ENCODE assay signal across 18 cellular contexts in the genomic region with DNA sequence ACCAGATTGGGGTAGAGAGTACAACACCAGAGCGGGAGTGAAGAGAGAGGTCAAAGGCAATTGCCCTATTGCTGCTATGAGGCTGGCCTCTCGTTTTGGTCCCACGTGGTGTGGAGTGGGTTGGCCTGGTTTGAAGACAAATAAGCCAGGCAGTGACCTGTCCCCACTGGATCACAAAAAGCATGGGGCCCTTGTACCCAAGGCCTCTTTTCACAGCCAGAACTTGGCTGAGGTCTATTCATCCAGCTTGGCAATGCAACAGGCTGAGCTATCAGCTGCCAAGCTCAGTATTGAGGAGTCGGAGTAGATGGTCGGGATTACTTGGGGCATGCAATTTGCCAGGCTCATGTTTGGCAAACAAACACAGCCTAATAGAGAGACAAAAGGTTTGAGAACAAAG. TPM values are rescaled to one million over a fixed set of nuclear protein-coding genes. Genes with fewer than 3 reads are reported as not detected.
DNase-seq lines count a peak whose midpoint lies in the region; ATAC-seq and TF ChIP-seq lines count a peak whose summit lies in the region.
"Had no signal": no experiment of that assay in that cellular context is flagged by ENCODE, and none has a peak within 500 bp of the region (broad histone marks: within the 10 kb centered on the region; RNA-seq: fewer than 3 reads in every experiment).

No MANE protein-coding gene starts in this region.

- TF ChIP-seq POLR2A in erythroblast (IDR thresholded peaks at IDR 0.05; ENCODE audit: low read length) = no peak

- peak in 9 of 14 donors; percentile 14 to 72 (median 35) for DNase-seq in C1 segment of cervical spinal cord (lab: John Stamatoyannopoulos, UW)
- peak; percentile 58 for DNase-seq in cerebellar cortex (ENCODE audit: low spot score)
- peak; percentile 83 for DNase-seq in left lobe of liver (ENCODE audit: low spot score)
- peak in 8 of 10 donors; percentile 20 to 85 (median 45) for DNase-seq in posterior cingulate gyrus
- no peak for DNase-seq in GM19240 (ENCODE audit: insufficient read length, low spot score)
- DNase-seq in erythroblast (lab: John Stamatoyannopoulos, UW) = no peak
- DNase-seq in osteocyte (ENCODE audit: extremely low spot score, unreplicated experiment) = no peak
- DNase-seq: DMS 273 treated with DMSO at 0.1 percent for 48 hours; GF-D8; Kasumi-1; NCI-H187 treated with DMSO at 0.1 percent for 48 hours; NCI-H2171; NK-92 treated with Interleukin-12 subunit alpha and Interleukin-12 subunit beta, amount 100 ng/mL, for 24 hours; SHP77 had no signal

- H3K4me3 Mint-ChIP-seq in osteocyte (ENCODE audit: unreplicated experiment) = no peak overlapping the region
- H3K4me3 Mint-ChIP-seq: IgD-negative memory B cell had no signal

- H3K9me3 Mint-ChIP-seq in osteocyte (ENCODE audit: unreplicated experiment) = peaks cover 6% of the 10 kb centered on the region

- intact Hi-C loops in posterior cingulate gyrus (cut with DNase I) = loop anchor here (10.0 kb wide), 1 partner anchor 134 kb away; no protein-coding TSS in a partner anchor

- no peak for TF ChIP-seq CTCF in osteocyte (IDR thresholded peaks at IDR 0.05)

- peaks cover 2% of the 10 kb centered on the region for H3K36me3 Mint-ChIP-seq in osteocyte (ENCODE audit: unreplicated experiment)

- H3K4me1 Mint-ChIP-seq in osteocyte (ENCODE audit: unreplicated experiment) = peaks cover 5% of the 10 kb centered on the region
- H3K4me1 Mint-ChIP-seq: IgD-negative memory B cell had no signal

- no peak overlapping the region for H3K27ac Mint-ChIP-seq in osteocyte (ENCODE audit: unreplicated experiment)
- H3K27ac Mint-ChIP-seq: IgD-negative memory B cell had no signal

- H3K27me3 Mint-ChIP-seq in osteocyte (ENCODE audit: unreplicated experiment) = peaks cover 38% of the 10 kb centered on the region

- ATAC-seq in left lobe of liver (peak; percentile 96), HG03135 (IDR thresholded peaks at IDR 0.05; ENCODE audit: unreplicated experiment) (no peak)
- ATAC-seq: A549 had no signal

RNA-seq across cellular contexts. Expression of a gene that starts 19.2 kb away (rescaled TPM):
- total RNA-seq in left lobe of liver (5.7 TPM), osteocyte (39.8 and 42.5 TPM in 2 replicates)
- total RNA-seq: OCI-LY7 had no signal

Comparison
In these comparisons a context has a peak if more than half of its experiments do, and no peak if none do; other contexts are left out.
1. DNase-seq: peak in C1 segment of cervical spinal cord (9 of 14), cerebellar cortex (single experiment), left lobe of liver (single experiment) and posterior cingulate gyrus (8 of 10); none in GM19240 (single experiment), erythroblast (0 of 2) and osteocyte (single experiment).